1 cellular context compared by ENCODE assay signal in the genomic region with DNA sequence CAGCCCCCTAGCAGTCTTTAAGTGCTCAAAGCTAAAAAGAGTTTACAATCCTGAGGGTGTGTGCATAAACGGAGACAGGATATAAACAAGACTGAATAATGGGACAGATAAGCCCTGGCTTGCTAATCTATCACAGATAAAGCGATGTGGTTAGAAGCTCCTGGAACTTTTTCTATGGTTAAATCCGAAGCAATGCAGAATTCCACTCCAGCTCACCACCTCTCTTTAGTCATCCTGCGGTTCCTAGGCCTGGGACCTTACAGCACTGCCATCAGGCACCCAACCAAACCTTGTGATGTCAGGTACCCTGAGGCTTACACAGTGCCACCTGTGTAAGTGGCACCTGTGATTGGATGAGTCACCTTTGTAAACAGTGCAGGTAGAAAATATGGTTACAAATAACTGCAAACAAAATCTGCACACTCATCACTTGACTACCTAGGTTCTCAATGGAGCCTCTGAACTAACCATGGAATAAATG.
TF ChIP-seq lines count a peak whose summit lies in the region.

No MANE protein-coding gene starts in this region.

TF ChIP-seq in K562, 482 proteins besides CTCF, POLR2A, EP300 and RAD21 (continued from another document):
- TF ChIP-seq POLR3A (IDR thresholded peaks at IDR 0.05; ENCODE audit: borderline replicate concordance, extremely low read depth, insufficient read depth, insufficient read length) (no peak), FOXK1 (CRISPR knock-in tag; IDR thresholded peaks at IDR 0.05; ENCODE audit: borderline replicate concordance) (no peak), FOS (IDR thresholded peaks at IDR 0.05; ENCODE audit: extremely low read depth, insufficient read length) (no peak), KDM2B (CRISPR knock-in tag; IDR thresholded peaks at IDR 0.05) (no peak), RFX7 (CRISPR knock-in tag; IDR thresholded peaks at IDR 0.05) (no peak), NR2C1 (IDR thresholded peaks at IDR 0.05) (no peak), NR2C1 (tag; IDR thresholded peaks at IDR 0.05) (no peak), ZFX (CRISPR knock-in tag; IDR thresholded peaks at IDR 0.05) (no peak), CEBPG (CRISPR knock-in tag; IDR thresholded peaks at IDR 0.05) (no peak), CEBPG (tag; conservative IDR thresholded peaks at IDR 0.05 in 1 of 2, IDR thresholded peaks at IDR 0.05 in 1 of 2) (no peak), ZNF764 (CRISPR knock-in tag; IDR thresholded peaks at IDR 0.05; ENCODE audit: low read depth) (no peak), TGIF2 (CRISPR knock-in tag; IDR thresholded peaks at IDR 0.05) (no peak), PTRF (tag; IDR thresholded peaks at IDR 0.05) (no peak), DPF2 (IDR thresholded peaks at IDR 0.05) (no peak), BCL6 (CRISPR knock-in tag; IDR thresholded peaks at IDR 0.05) (no peak), MAZ (CRISPR knock-in tag; conservative IDR thresholded peaks at IDR 0.05 in 1 of 2, IDR thresholded peaks at IDR 0.05 in 1 of 2) (no peak), RHOXF2B (CRISPR knock-in tag; conservative IDR thresholded peaks at IDR 0.05) (no peak), GTF2A2 (tag; IDR thresholded peaks at IDR 0.05) (no peak), TEAD1 (CRISPR knock-in tag; IDR thresholded peaks at IDR 0.05) (no peak), HNRNPK (IDR thresholded peaks at IDR 0.05; ENCODE audit: low read depth, low read length, poor library complexity, severe bottlenecking) (no peak), ZNF197 (CRISPR knock-in tag; IDR thresholded peaks at IDR 0.05; ENCODE audit: low read depth) (no peak), ZKSCAN8 (CRISPR knock-in tag; IDR thresholded peaks at IDR 0.05) (no peak), SMAD4 (CRISPR knock-in tag; conservative IDR thresholded peaks at IDR 0.05) (0 out of 2 replicates have a peak, but pooled peaks have one; percentile 52), ZNF431 (CRISPR knock-in tag; IDR thresholded peaks at IDR 0.05) (no peak), TAF15 (IDR thresholded peaks at IDR 0.05; ENCODE audit: low read depth, low read length) (no peak), FOXA1 (IDR thresholded peaks at IDR 0.05; ENCODE audit: borderline replicate concordance) (no peak)
- TF ChIP-seq, protein P1, sequence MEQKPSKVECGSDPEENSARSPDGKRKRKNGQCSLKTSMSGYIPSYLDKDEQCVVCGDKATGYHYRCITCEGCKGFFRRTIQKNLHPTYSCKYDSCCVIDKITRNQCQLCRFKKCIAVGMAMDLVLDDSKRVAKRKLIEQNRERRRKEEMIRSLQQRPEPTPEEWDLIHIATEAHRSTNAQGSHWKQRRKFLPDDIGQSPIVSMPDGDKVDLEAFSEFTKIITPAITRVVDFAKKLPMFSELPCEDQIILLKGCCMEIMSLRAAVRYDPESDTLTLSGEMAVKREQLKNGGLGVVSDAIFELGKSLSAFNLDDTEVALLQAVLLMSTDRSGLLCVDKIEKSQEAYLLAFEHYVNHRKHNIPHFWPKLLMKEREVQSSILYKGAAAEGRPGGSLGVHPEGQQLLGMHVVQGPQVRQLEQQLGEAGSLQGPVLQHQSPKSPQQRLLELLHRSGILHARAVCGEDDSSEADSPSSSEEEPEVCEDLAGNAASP (IDR thresholded peaks at IDR 0.05): no peak
- TF ChIP-seq, protein P2, sequence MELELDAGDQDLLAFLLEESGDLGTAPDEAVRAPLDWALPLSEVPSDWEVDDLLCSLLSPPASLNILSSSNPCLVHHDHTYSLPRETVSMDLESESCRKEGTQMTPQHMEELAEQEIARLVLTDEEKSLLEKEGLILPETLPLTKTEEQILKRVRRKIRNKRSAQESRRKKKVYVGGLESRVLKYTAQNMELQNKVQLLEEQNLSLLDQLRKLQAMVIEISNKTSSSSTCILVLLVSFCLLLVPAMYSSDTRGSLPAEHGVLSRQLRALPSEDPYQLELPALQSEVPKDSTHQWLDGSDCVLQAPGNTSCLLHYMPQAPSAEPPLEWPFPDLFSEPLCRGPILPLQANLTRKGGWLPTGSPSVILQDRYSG (tag; conservative IDR thresholded peaks at IDR 0.05; ENCODE audit: low read depth): no peak
- TF ChIP-seq, protein P3, sequence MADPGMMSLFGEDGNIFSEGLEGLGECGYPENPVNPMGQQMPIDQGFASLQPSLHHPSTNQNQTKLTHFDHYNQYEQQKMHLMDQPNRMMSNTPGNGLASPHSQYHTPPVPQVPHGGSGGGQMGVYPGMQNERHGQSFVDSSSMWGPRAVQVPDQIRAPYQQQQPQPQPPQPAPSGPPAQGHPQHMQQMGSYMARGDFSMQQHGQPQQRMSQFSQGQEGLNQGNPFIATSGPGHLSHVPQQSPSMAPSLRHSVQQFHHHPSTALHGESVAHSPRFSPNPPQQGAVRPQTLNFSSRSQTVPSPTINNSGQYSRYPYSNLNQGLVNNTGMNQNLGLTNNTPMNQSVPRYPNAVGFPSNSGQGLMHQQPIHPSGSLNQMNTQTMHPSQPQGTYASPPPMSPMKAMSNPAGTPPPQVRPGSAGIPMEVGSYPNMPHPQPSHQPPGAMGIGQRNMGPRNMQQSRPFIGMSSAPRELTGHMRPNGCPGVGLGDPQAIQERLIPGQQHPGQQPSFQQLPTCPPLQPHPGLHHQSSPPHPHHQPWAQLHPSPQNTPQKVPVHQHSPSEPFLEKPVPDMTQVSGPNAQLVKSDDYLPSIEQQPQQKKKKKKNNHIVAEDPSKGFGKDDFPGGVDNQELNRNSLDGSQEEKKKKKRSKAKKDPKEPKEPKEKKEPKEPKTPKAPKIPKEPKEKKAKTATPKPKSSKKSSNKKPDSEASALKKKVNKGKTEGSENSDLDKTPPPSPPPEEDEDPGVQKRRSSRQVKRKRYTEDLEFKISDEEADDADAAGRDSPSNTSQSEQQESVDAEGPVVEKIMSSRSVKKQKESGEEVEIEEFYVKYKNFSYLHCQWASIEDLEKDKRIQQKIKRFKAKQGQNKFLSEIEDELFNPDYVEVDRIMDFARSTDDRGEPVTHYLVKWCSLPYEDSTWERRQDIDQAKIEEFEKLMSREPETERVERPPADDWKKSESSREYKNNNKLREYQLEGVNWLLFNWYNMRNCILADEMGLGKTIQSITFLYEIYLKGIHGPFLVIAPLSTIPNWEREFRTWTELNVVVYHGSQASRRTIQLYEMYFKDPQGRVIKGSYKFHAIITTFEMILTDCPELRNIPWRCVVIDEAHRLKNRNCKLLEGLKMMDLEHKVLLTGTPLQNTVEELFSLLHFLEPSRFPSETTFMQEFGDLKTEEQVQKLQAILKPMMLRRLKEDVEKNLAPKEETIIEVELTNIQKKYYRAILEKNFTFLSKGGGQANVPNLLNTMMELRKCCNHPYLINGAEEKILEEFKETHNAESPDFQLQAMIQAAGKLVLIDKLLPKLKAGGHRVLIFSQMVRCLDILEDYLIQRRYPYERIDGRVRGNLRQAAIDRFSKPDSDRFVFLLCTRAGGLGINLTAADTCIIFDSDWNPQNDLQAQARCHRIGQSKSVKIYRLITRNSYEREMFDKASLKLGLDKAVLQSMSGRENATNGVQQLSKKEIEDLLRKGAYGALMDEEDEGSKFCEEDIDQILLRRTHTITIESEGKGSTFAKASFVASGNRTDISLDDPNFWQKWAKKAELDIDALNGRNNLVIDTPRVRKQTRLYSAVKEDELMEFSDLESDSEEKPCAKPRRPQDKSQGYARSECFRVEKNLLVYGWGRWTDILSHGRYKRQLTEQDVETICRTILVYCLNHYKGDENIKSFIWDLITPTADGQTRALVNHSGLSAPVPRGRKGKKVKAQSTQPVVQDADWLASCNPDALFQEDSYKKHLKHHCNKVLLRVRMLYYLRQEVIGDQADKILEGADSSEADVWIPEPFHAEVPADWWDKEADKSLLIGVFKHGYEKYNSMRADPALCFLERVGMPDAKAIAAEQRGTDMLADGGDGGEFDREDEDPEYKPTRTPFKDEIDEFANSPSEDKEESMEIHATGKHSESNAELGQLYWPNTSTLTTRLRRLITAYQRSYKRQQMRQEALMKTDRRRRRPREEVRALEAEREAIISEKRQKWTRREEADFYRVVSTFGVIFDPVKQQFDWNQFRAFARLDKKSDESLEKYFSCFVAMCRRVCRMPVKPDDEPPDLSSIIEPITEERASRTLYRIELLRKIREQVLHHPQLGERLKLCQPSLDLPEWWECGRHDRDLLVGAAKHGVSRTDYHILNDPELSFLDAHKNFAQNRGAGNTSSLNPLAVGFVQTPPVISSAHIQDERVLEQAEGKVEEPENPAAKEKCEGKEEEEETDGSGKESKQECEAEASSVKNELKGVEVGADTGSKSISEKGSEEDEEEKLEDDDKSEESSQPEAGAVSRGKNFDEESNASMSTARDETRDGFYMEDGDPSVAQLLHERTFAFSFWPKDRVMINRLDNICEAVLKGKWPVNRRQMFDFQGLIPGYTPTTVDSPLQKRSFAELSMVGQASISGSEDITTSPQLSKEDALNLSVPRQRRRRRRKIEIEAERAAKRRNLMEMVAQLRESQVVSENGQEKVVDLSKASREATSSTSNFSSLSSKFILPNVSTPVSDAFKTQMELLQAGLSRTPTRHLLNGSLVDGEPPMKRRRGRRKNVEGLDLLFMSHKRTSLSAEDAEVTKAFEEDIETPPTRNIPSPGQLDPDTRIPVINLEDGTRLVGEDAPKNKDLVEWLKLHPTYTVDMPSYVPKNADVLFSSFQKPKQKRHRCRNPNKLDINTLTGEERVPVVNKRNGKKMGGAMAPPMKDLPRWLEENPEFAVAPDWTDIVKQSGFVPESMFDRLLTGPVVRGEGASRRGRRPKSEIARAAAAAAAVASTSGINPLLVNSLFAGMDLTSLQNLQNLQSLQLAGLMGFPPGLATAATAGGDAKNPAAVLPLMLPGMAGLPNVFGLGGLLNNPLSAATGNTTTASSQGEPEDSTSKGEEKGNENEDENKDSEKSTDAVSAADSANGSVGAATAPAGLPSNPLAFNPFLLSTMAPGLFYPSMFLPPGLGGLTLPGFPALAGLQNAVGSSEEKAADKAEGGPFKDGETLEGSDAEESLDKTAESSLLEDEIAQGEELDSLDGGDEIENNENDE (IDR thresholded peaks at IDR 0.05; ENCODE audit: low read depth, low read length): no peak
- TF ChIP-seq, protein P4, sequence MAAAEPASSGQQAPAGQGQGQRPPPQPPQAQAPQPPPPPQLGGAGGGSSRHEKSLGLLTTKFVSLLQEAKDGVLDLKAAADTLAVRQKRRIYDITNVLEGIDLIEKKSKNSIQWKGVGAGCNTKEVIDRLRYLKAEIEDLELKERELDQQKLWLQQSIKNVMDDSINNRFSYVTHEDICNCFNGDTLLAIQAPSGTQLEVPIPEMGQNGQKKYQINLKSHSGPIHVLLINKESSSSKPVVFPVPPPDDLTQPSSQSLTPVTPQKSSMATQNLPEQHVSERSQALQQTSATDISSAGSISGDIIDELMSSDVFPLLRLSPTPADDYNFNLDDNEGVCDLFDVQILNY (CRISPR knock-in tag; IDR thresholded peaks at IDR 0.05): no peak
- TF ChIP-seq, protein P5, sequence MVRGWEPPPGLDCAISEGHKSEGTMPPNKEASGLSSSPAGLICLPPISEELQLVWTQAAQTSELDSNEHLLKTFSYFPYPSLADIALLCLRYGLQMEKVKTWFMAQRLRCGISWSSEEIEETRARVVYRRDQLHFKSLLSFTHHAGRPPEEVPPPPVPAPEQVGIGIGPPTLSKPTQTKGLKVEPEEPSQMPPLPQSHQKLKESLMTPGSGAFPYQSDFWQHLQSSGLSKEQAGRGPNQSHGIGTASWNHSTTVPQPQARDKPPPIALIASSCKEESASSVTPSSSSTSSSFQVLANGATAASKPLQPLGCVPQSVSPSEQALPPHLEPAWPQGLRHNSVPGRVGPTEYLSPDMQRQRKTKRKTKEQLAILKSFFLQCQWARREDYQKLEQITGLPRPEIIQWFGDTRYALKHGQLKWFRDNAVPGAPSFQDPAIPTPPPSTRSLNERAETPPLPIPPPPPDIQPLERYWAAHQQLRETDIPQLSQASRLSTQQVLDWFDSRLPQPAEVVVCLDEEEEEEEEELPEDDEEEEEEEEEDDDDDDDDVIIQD (CRISPR knock-in tag; IDR thresholded peaks at IDR 0.05): no peak
- TF ChIP-seq, protein P6, sequence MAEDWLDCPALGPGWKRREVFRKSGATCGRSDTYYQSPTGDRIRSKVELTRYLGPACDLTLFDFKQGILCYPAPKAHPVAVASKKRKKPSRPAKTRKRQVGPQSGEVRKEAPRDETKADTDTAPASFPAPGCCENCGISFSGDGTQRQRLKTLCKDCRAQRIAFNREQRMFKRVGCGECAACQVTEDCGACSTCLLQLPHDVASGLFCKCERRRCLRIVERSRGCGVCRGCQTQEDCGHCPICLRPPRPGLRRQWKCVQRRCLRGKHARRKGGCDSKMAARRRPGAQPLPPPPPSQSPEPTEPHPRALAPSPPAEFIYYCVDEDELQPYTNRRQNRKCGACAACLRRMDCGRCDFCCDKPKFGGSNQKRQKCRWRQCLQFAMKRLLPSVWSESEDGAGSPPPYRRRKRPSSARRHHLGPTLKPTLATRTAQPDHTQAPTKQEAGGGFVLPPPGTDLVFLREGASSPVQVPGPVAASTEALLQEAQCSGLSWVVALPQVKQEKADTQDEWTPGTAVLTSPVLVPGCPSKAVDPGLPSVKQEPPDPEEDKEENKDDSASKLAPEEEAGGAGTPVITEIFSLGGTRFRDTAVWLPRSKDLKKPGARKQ (CRISPR knock-in tag; IDR thresholded peaks at IDR 0.05): no peak
- TF ChIP-seq, protein P7, sequence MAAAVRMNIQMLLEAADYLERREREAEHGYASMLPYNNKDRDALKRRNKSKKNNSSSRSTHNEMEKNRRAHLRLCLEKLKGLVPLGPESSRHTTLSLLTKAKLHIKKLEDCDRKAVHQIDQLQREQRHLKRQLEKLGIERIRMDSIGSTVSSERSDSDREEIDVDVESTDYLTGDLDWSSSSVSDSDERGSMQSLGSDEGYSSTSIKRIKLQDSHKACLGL (CRISPR knock-in tag; IDR thresholded peaks at IDR 0.05; ENCODE audit: borderline replicate concordance, poor library complexity, severe bottlenecking): no peak
- TF ChIP-seq, protein P8, sequence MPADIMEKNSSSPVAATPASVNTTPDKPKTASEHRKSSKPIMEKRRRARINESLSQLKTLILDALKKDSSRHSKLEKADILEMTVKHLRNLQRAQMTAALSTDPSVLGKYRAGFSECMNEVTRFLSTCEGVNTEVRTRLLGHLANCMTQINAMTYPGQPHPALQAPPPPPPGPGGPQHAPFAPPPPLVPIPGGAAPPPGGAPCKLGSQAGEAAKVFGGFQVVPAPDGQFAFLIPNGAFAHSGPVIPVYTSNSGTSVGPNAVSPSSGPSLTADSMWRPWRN (IDR thresholded peaks at IDR 0.05; ENCODE audit: low read depth): 0 out of 2 replicates have a peak, but pooled peaks have one; percentile 19
- TF ChIP-seq, protein P9, sequence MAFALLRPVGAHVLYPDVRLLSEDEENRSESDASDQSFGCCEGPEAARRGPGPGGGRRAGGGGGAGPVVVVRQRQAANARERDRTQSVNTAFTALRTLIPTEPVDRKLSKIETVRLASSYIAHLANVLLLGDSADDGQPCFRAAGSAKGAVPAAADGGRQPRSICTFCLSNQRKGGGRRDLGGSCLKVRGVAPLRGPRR (CRISPR knock-in tag; IDR thresholded peaks at IDR 0.05): no peak
- TF ChIP-seq, protein P10, sequence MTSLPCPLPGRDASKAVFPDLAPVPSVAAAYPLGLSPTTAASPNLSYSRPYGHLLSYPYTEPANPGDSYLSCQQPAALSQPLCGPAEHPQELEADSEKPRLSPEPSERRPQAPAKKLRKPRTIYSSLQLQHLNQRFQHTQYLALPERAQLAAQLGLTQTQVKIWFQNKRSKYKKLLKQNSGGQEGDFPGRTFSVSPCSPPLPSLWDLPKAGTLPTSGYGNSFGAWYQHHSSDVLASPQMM (CRISPR knock-in tag; IDR thresholded peaks at IDR 0.05): no peak
